ENCODE assay signal across 20 cellular contexts in genomic region chr13:77545626-77546412, GRCh38. TPM values are rescaled to one million over a fixed set of nuclear protein-coding genes. Genes with fewer than 3 reads are reported as not detected.
A peak's percentile ranks its signal among the peaks of the same experiment; 100 is the strongest.
DNase-seq lines count a peak whose midpoint lies in the region; ATAC-seq and TF ChIP-seq lines count a peak whose summit lies in the region.
"Had no signal": no experiment of that assay in that cellular context is flagged by ENCODE, and none has a peak within 500 bp of the region (broad histone marks: within the 10 kb centered on the region; RNA-seq: fewer than 3 reads in every experiment).

No MANE protein-coding gene starts in this region.

- WGBS in SK-N-SH (ENCODE audit: low lambda C conversion rate) = 61% methylated on average over 3 of the region's 3 CpGs

- no peak overlapping the region for H3K4me3 ChIP-seq in SK-N-SH (ENCODE audit: low read depth in 2 of 2, low read length in 1 of 2)
- H3K4me3 ChIP-seq in MM.1S (ENCODE audit: low read length) = no peak overlapping the region
- H3K4me3 ChIP-seq: HAP-1 had no signal

- peaks cover 9% of the 10 kb centered on the region for H3K9me3 Mint-ChIP-seq in type B pancreatic cell
- no peaks in the 10 kb centered on the region for H3K9me3 Mint-ChIP-seq in activated naive CD8-positive, alpha-beta T cell treated with anti-CD3 and anti-CD28 coated beads, Interleukin-2, amount 50 U/mL, for 24 hours
- H3K9me3 Mint-ChIP-seq: IgD-negative memory B cell had no signal

- no peak overlapping the region for H2AFZ ChIP-seq in SK-N-SH (ENCODE audit: low read depth)
- H2AFZ ChIP-seq in MM.1S (ENCODE audit: low read length) = no peak overlapping the region

- no peaks in the 10 kb centered on the region for H3K9me3 ChIP-seq in SK-N-SH
- no peaks in the 10 kb centered on the region for H3K9me3 ChIP-seq in MM.1S (replicated peaks; ENCODE audit: insufficient read depth, low read length)
- H3K9me3 ChIP-seq: HAP-1 had no signal

- H3K4me3 Mint-ChIP-seq in type B pancreatic cell = peak overlapping the region; percentile 11
- H3K4me3 Mint-ChIP-seq in activated naive CD8-positive, alpha-beta T cell treated with anti-CD3 and anti-CD28 coated beads, Interleukin-2, amount 50 U/mL, for 24 hours = no peak overlapping the region
- H3K4me3 Mint-ChIP-seq: CD4-positive, CD25-positive, alpha-beta regulatory T cell; IgD-negative memory B cell had no signal

- H3K4me1 ChIP-seq in SK-N-SH (ENCODE audit: control insufficient read depth in 1 of 2, insufficient read depth in 2 of 2, low read depth in 1 of 2, low read length in 1 of 2) (peaks cover 4 to 11% of the 10 kb centered on the region in 2 experiments; a peak in 3 of 4 replicates), MM.1S (ENCODE audit: low read length) (peaks cover 7% of the 10 kb centered on the region)
- H3K4me1 ChIP-seq: HAP-1 had no signal

- no peaks in the 10 kb centered on the region for H3K27me3 Mint-ChIP-seq in type B pancreatic cell
- peaks cover 11% of the 10 kb centered on the region for H3K27me3 Mint-ChIP-seq in activated naive CD8-positive, alpha-beta T cell treated with anti-CD3 and anti-CD28 coated beads, Interleukin-2, amount 50 U/mL, for 24 hours
- H3K27me3 Mint-ChIP-seq: IgD-negative memory B cell had no signal

- CTCF ChIA-PET in SK-N-SH (lab: Yijun Ruan, JAX) = interaction anchor here (1.1 to 1.4 kb wide), 2 partner anchors 19 to 68 kb away, joined by 4 to 8 read pairs; no protein-coding TSS in a partner anchor

- H3K27me3 ChIP-seq in SK-N-SH (ENCODE audit: insufficient read depth) (no peaks in the 10 kb centered on the region), MM.1S (replicated peaks; ENCODE audit: insufficient read depth, low read length) (no peaks in the 10 kb centered on the region)

- H3K9ac ChIP-seq in SK-N-SH (no peak overlapping the region), MM.1S (ENCODE audit: low read length) (no peak overlapping the region)

- H3K36me3 Mint-ChIP-seq in type B pancreatic cell = peaks cover 3% of the 10 kb centered on the region
- no peaks in the 10 kb centered on the region for H3K36me3 Mint-ChIP-seq in activated naive CD8-positive, alpha-beta T cell treated with anti-CD3 and anti-CD28 coated beads, Interleukin-2, amount 50 U/mL, for 24 hours (ENCODE audit: low read depth)
- H3K36me3 Mint-ChIP-seq: CD4-positive, CD25-positive, alpha-beta regulatory T cell; IgD-negative memory B cell had no signal

- no peak overlapping the region for H3K4me2 ChIP-seq in SK-N-SH
- H3K4me2 ChIP-seq in MM.1S (ENCODE audit: low read depth, low read length) = peak overlapping the region; percentile 56; the same call in 1 of the 2 replicates

- H3K79me2 ChIP-seq in SK-N-SH (ENCODE audit: insufficient read depth) (no peaks in the 10 kb centered on the region), MM.1S (ENCODE audit: low read length) (no peaks in the 10 kb centered on the region)

- no peak overlapping the region for H3K27ac ChIP-seq in SK-N-SH (ENCODE audit: low read depth in 2 of 2, low read length in 1 of 2)
- H3K27ac ChIP-seq in MM.1S (ENCODE audit: low read length) = no peak overlapping the region

- peaks cover 8% of the 10 kb centered on the region for H3K4me1 Mint-ChIP-seq in type B pancreatic cell (ENCODE audit: unreplicated experiment)
- no peaks in the 10 kb centered on the region for H3K4me1 Mint-ChIP-seq in activated naive CD8-positive, alpha-beta T cell treated with anti-CD3 and anti-CD28 coated beads, Interleukin-2, amount 50 U/mL, for 24 hours
- H3K4me1 Mint-ChIP-seq: CD4-positive, CD25-positive, alpha-beta regulatory T cell had no signal

- H3K9me2 ChIP-seq in SK-N-SH = no peaks in the 10 kb centered on the region
- H3K9me2 ChIP-seq in MM.1S (replicated peaks; ENCODE audit: insufficient read depth, low read length) = no peaks in the 10 kb centered on the region

- POLR2A ChIA-PET in SK-N-SH (lab: Yijun Ruan, JAX) = no interaction called here

- no peak for TF ChIP-seq EP300 in SK-N-SH (IDR thresholded peaks at IDR 0.05; ENCODE audit: borderline replicate concordance in 1 of 2, low read depth in 1 of 2, low read length in 1 of 2)

- H3K27ac Mint-ChIP-seq in type B pancreatic cell = peak overlapping the region; percentile 14
- no peak overlapping the region for H3K27ac Mint-ChIP-seq in activated naive CD8-positive, alpha-beta T cell treated with anti-CD3 and anti-CD28 coated beads, Interleukin-2, amount 50 U/mL, for 24 hours
- H3K27ac Mint-ChIP-seq: CD4-positive, CD25-positive, alpha-beta regulatory T cell; IgD-negative memory B cell had no signal

- ATAC-seq in SK-N-SH treated with all-trans-retinoic acid at 6 μM for 48 hours (no peak), HG03097 (IDR thresholded peaks at IDR 0.05; ENCODE audit: low FRiP score, unreplicated experiment) (no peak), HG03280 (IDR thresholded peaks at IDR 0.05; ENCODE audit: unreplicated experiment) (no peak)
- ATAC-seq in activated naive CD8-positive, alpha-beta T cell treated with anti-CD3 and anti-CD28 coated beads, Interleukin-2, amount 50 U/mL, for 24 hours = no peak
- ATAC-seq: Panc1 had no signal

- no peaks in the 10 kb centered on the region for H4K20me1 ChIP-seq in SK-N-SH (ENCODE audit: insufficient read depth)
- H4K20me1 ChIP-seq in MM.1S (ENCODE audit: insufficient read depth, low read length) = no peaks in the 10 kb centered on the region

- H3F3A ChIP-seq in SK-N-SH (replicated peaks; ENCODE audit: insufficient read depth) = no peaks in the 10 kb centered on the region
- H3F3A ChIP-seq in MM.1S (ENCODE audit: insufficient read depth, low read length) = 0 out of 2 replicates have a peak, but pooled peaks cover 3% of the 10 kb centered on the region

- no peak for DNase-seq in SK-N-SH
- DNase-seq in MM.1S = no peak
- DNase-seq in cerebellar cortex (ENCODE audit: low spot score) = peak; percentile 23
- no peak for DNase-seq in type B pancreatic cell (ENCODE audit: extremely low spot score, unreplicated experiment)
- DNase-seq in activated naive CD8-positive, alpha-beta T cell treated with anti-CD3 and anti-CD28 coated beads, Interleukin-2, amount 50 U/mL, for 24 hours = no peak
- DNase-seq: AML-193; CD4-positive, CD25-positive, alpha-beta regulatory T cell; NCI-H146; NCI-H2107; NCI-H526; Right ventricle myocardium superior; T-helper 2 cell had no signal

- TF ChIP-seq RAD21 in SK-N-SH (IDR thresholded peaks at IDR 0.05; ENCODE audit: low read length) = no peak

- TF ChIP-seq CTCF in SK-N-SH (IDR thresholded peaks at IDR 0.05) = no peak
- TF ChIP-seq CTCF in MM.1S (IDR thresholded peaks at IDR 0.05; ENCODE audit: low read length) = no peak
- TF ChIP-seq CTCF in type B pancreatic cell (conservative IDR thresholded peaks at IDR 0.05) = no peak

- H3K36me3 ChIP-seq in SK-N-SH (replicated peaks in 1 of 2; ENCODE audit: control insufficient read depth in 1 of 2, insufficient read depth in 2 of 2, low read length in 1 of 2) (no peaks in the 10 kb centered on the region), MM.1S (replicated peaks; ENCODE audit: insufficient read depth, low read length) (no peaks in the 10 kb centered on the region)
- H3K36me3 ChIP-seq: HAP-1 had no signal

TF ChIP-seq in SK-N-SH treated with all-trans-retinoic acid at 6 μM for 48 hours, 23 proteins besides CTCF, POLR2A, EP300 and RAD21:
- TF ChIP-seq ZNF70 (CRISPR knock-in tag; IDR thresholded peaks at IDR 0.05) (no peak), ISL1 (CRISPR knock-in tag; IDR thresholded peaks at IDR 0.05) (0 out of 2 replicates have a peak, but pooled peaks have one; percentile 10)

TF ChIP-seq in SK-N-SH, 30 proteins besides CTCF, POLR2A, EP300 and RAD21:
- TF ChIP-seq IRF3 (IDR thresholded peaks at IDR 0.05; ENCODE audit: low read depth, low read length) = no peak
- TF ChIP-seq TCF12 (IDR thresholded peaks at IDR 0.05) = no peak

RNA-seq across cellular contexts. Expression of gene SCEL, which starts 10.3 kb away (rescaled TPM):
- 0.02 and 0.03 TPM in 2 replicates for polyA plus RNA-seq in SK-N-SH (2012; rRNA removed)
- polyA plus RNA-seq in SK-N-SH (2012; cell fraction: cytosol; rRNA removed) = 0.01 TPM in 2 replicates
- polyA plus RNA-seq in SK-N-SH (2012; cell fraction: nucleus; rRNA removed) = 0.01 TPM in 1 of 2 replicates, not detected in the other
- 102 and 382 TPM in 2 replicates for total RNA-seq in type B pancreatic cell (ENCODE audit: low replicate concordance)
- total RNA-seq: A673; CD4-positive, CD25-positive, alpha-beta regulatory T cell; HT1080; Right ventricle myocardium superior had no signal
- polyA plus RNA-seq: CD4-positive, CD25-positive, alpha-beta regulatory T cell; IgD-negative memory B cell had no signal
